In genomic region chr2:20222769-20223344, GRCh38 we compare ENCODE assay signal across 8 cellular contexts. TPM values are rescaled to one million over a fixed set of nuclear protein-coding genes. Genes with fewer than 3 reads are reported as not detected.
DNase-seq lines count a peak whose midpoint lies in the region; FAIRE-seq and TF ChIP-seq lines count a peak whose summit lies in the region.

No MANE protein-coding gene starts in this region.

- POLR2A ChIA-PET in endothelial cell of umbilical vein (lab: Charles Lee): interaction anchor here (0.6 kb wide), 2 partner anchors 71 to 210 kb away, joined by 3 to 4 read pairs; no protein-coding TSS in a partner anchor

- H3K9ac ChIP-seq in endothelial cell of umbilical vein (replicated peaks; ENCODE audit: extremely low read depth, insufficient read depth, low read length) (no peak overlapping the region), parathyroid adenoma (no peak overlapping the region)

- H2AFZ ChIP-seq in endothelial cell of umbilical vein (ENCODE audit: low read depth, low read length): no peak overlapping the region
- peak overlapping the region; percentile 96 for H2AFZ ChIP-seq in parathyroid adenoma

- dilution Hi-C loops in endothelial cell of umbilical vein (cut with MboI; ENCODE audit: extremely low pct_ligation_motif_present, low sequenced_read_pairs): no loop called here

- H3K4me3 ChIP-seq in GM06990 (replicated peaks; ENCODE audit: low read depth, low read length) (peak overlapping the region; percentile 81), endothelial cell of umbilical vein (replicated peaks in 1 of 3; ENCODE audit: insufficient read depth in 1 of 3, low read depth in 1 of 3, low read length in 3 of 3) (peak overlapping the region in 1 of 3 experiments; percentile 45), parathyroid adenoma (ENCODE audit: low read depth, low read length) (peak overlapping the region; percentile 41)

- H3K27me3 ChIP-seq in GM06990 (replicated peaks; ENCODE audit: control insufficient read depth, insufficient read depth, low read length) (no peaks in the 10 kb centered on the region), endothelial cell of umbilical vein (ENCODE audit: control insufficient read depth in 2 of 2, insufficient read depth in 2 of 2, low read length in 2 of 2) (peaks cover 6 to 15% of the 10 kb centered on the region in 2 experiments), parathyroid adenoma (ENCODE audit: control insufficient read depth, insufficient read depth, low read length) (no peaks in the 10 kb centered on the region)

- H3K4me1 ChIP-seq in endothelial cell of umbilical vein (ENCODE audit: control insufficient read depth, extremely low read depth, insufficient read depth, low read length): peaks cover 6% of the 10 kb centered on the region
- H3K4me1 ChIP-seq in parathyroid adenoma: peaks cover 2% of the 10 kb centered on the region

- intact Hi-C loops in endothelial cell of umbilical vein (cut with micrococcal nuclease): loop anchor here (2.0 kb wide), 1 partner anchor 206 kb away; no protein-coding TSS in a partner anchor

- H3K36me3 ChIP-seq in GM06990 (ENCODE audit: control insufficient read depth, insufficient read depth, low read length) (peaks cover 4% of the 10 kb centered on the region; the same call in 1 of the 2 replicates), endothelial cell of umbilical vein (ENCODE audit: control insufficient read depth in 2 of 2, extremely low read depth in 1 of 2, insufficient read depth in 2 of 2, low read length in 2 of 2) (no peaks in the 10 kb centered on the region), parathyroid adenoma (ENCODE audit: control insufficient read depth, insufficient read depth, low read length) (no peaks in the 10 kb centered on the region)

- H4K20me1 ChIP-seq in endothelial cell of umbilical vein (replicated peaks; ENCODE audit: control insufficient read depth, extremely low read depth, insufficient read depth, low read length): no peaks in the 10 kb centered on the region

- TF ChIP-seq CTCF in GM06990 (IDR thresholded peaks at IDR 0.05; ENCODE audit: insufficient read depth, low read length, poor library complexity, severe bottlenecking): no peak
- no peak for TF ChIP-seq CTCF in endothelial cell of umbilical vein (IDR thresholded peaks at IDR 0.05; ENCODE audit: extremely low read depth in 1 of 2, insufficient read depth in 1 of 2, low read depth in 1 of 2, low read length in 2 of 2)
- no peak for TF ChIP-seq CTCF in parathyroid adenoma (IDR thresholded peaks at IDR 0.05)

- DNase-seq in GM06990 (ENCODE audit: extremely low read depth, insufficient read length): no peak
- DNase-seq in NCI-H345 (lab: John Stamatoyannopoulos, UW): peak; percentile 69
- no peak for DNase-seq in endothelial cell of umbilical vein (ENCODE audit: low read depth, low spot score)
- DNase-seq in inferior parietal cortex (ENCODE audit: extremely low spot score): no peak
- DNase-seq in stimulated activated CD4-positive, alpha-beta T cell treated with anti-CD3 and anti-CD28 coated beads, Interleukin-4, amount 100 ng/mL, for 4 hours: no peak
- DNase-seq in superior temporal gyrus (ENCODE audit: extremely low spot score): no peak
- DNase-seq in GOT3 (lab: John Stamatoyannopoulos, UW): no peak

- no TSS peak for BruUV-seq in endothelial cell of umbilical vein (replicated peaks; lab: Mats Ljungman, UMichigan)

- CTCF ChIA-PET in endothelial cell of umbilical vein (lab: Charles Lee): interaction anchor here (0.7 to 4.9 kb wide), 4 partner anchors 9 to 115 kb away, joined by 3 to 76 read pairs (median 25); no protein-coding TSS in a partner anchor

- H3K4me2 ChIP-seq in endothelial cell of umbilical vein (ENCODE audit: insufficient read depth, low read length) (peak overlapping the region; percentile 73), parathyroid adenoma (ENCODE audit: low read length) (no peak overlapping the region)

- no peaks in the 10 kb centered on the region for H3K9me1 ChIP-seq in endothelial cell of umbilical vein (replicated peaks; ENCODE audit: control insufficient read depth, extremely low read depth, insufficient read depth, low read length)

- no peak for TF ChIP-seq POLR2A in endothelial cell of umbilical vein (IDR thresholded peaks at IDR 0.05; ENCODE audit: low read depth, low read length)

- H3K27ac ChIP-seq in endothelial cell of umbilical vein (ENCODE audit: insufficient read depth, low read depth, low read length): no peak overlapping the region
- no peak overlapping the region for H3K27ac ChIP-seq in parathyroid adenoma

- H3K79me2 ChIP-seq in endothelial cell of umbilical vein (ENCODE audit: control insufficient read depth, insufficient read depth, low read length): no peaks in the 10 kb centered on the region
- no peaks in the 10 kb centered on the region for H3K79me2 ChIP-seq in parathyroid adenoma

- peak; percentile 63 for FAIRE-seq in endothelial cell of umbilical vein (lab: Jason Lieb, UNC)

- H3K9me3 ChIP-seq in endothelial cell of umbilical vein (replicated peaks; ENCODE audit: control insufficient read depth, insufficient read depth, low read length): no peaks in the 10 kb centered on the region
- no peaks in the 10 kb centered on the region for H3K9me3 ChIP-seq in parathyroid adenoma (ENCODE audit: control insufficient read depth, low read length)

TF ChIP-seq in endothelial cell of umbilical vein, 7 proteins besides CTCF, POLR2A, EP300 and RAD21:
- no peak for TF ChIP-seq JUN (IDR thresholded peaks at IDR 0.05; ENCODE audit: borderline replicate concordance, insufficient read depth, insufficient read length, low read depth)
- TF ChIP-seq POLR2AphosphoS5 (IDR thresholded peaks at IDR 0.05; ENCODE audit: insufficient read depth, low read depth, low read length): no peak
- TF ChIP-seq GATA2 (IDR thresholded peaks at IDR 0.05; ENCODE audit: insufficient read depth, insufficient read length, low read depth, low read length): no peak
- no peak for TF ChIP-seq MAX (IDR thresholded peaks at IDR 0.05; ENCODE audit: insufficient read depth, insufficient read length)
- no peak for TF ChIP-seq FOS (IDR thresholded peaks at IDR 0.05; ENCODE audit: borderline replicate concordance, insufficient read depth, low read length)
- TF ChIP-seq MYC (IDR thresholded peaks at IDR 0.05; ENCODE audit: low read depth, low read length): no peak
- TF ChIP-seq EZH2 (IDR thresholded peaks at IDR 0.05; ENCODE audit: borderline replicate concordance, low read depth, low read length, severe bottlenecking): no peak

RNA-seq across cellular contexts. Expression of gene SDC1, which starts 2.1 kb away (rescaled TPM):
- total RNA-seq in endothelial cell of umbilical vein: 3.5 and 4.0 TPM in 2 replicates
- 3.2 and 5.6 TPM in 2 replicates for polyA plus RNA-seq in endothelial cell of umbilical vein
- 2.7 and 3.1 TPM in 2 replicates for polyA plus RNA-seq in endothelial cell of umbilical vein (2011; cell fraction: cytosol; rRNA removed)
- polyA plus RNA-seq in endothelial cell of umbilical vein (2011; cell fraction: nucleus; rRNA removed): 1.4 and 2.0 TPM in 2 replicates
- 10.6 and 11.3 TPM in 2 replicates for polyA plus RNA-seq in endothelial cell of umbilical vein (2012)
- 1.1 and 2.3 TPM in 2 replicates for polyA minus RNA-seq in endothelial cell of umbilical vein
- polyA minus RNA-seq in endothelial cell of umbilical vein (2011; cell fraction: cytosol; rRNA and poly(A)+ RNA removed): 15.5 TPM
- 1.3 TPM in 2 replicates for polyA minus RNA-seq in endothelial cell of umbilical vein (2011; cell fraction: nucleus; rRNA and poly(A)+ RNA removed)
